ENCODE assay signal across 21 cellular contexts in the genomic region with DNA sequence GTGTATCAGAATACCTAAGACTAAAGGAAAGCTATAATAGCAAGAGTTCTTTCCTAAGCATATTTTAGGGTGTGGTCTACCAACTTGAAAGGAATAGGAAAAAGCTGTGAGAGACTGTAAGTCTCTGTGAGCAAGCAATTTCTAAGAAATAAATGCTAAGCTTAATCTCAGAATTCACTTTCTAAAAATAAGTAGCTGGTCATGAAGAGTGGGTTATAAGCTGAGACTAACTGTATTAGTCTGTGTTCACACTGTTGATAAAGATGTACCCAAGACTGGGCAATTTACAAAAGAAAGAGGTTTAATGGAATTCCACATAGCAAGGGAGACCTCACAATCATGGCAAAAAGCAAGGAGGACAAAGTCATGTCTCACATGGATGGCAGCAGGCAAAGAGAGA.
DNase-seq lines count a peak whose midpoint lies in the region; ATAC-seq and TF ChIP-seq lines count a peak whose summit lies in the region.
"Had no signal": no experiment of that assay in that cellular context is flagged by ENCODE, and none has a peak within 500 bp of the region (broad histone marks: within the 10 kb centered on the region; RNA-seq: fewer than 3 reads in every experiment).

No MANE protein-coding gene starts in this region.

- no peaks in the 10 kb centered on the region for H3K27me3 ChIP-seq in PC-9 (ENCODE audit: insufficient read depth, low read depth)
- H3K27me3 ChIP-seq: BLaER1 treated with 17β-estradiol and CSF1 and Interleukin-3, amounts not matched to agents 10 nM and 100 nM had no signal

- H3K9me2 ChIP-seq in PC-9 (ENCODE audit: insufficient read depth) = no peaks in the 10 kb centered on the region

- in situ Hi-C loops in KBM-7 (cut with MboI; ENCODE audit: low pct_unique_long_range_greater_than_20kb, low sequenced_read_pairs) = no loop called here

- no peaks in the 10 kb centered on the region for H4K20me1 ChIP-seq in PC-9 (ENCODE audit: insufficient read depth)
- H4K20me1 ChIP-seq: BLaER1 treated with 17β-estradiol and CSF1 and Interleukin-3, amounts not matched to agents 10 nM and 100 nM had no signal

- no peak overlapping the region for H3K4me3 ChIP-seq in PC-9
- H3K4me3 ChIP-seq: BLaER1 treated with 17β-estradiol and CSF1 and Interleukin-3, amounts not matched to agents 10 nM and 100 nM; GM23248 had no signal

- CTCF ChIA-PET in activated CD8-positive, alpha-beta memory T cell treated with anti-CD3 and anti-CD28 coated beads, Interleukin-2, amount 10 ng/mL, durations not matched to agents 7 days and 5 days (lab: Charles Lee) = no interaction called here
- CTCF ChIA-PET in PC-9 (lab: Charles Lee) = no interaction called here

- H3K4me1 ChIP-seq in PC-9 (replicated peaks; ENCODE audit: insufficient read depth) = no peaks in the 10 kb centered on the region
- H3K4me1 ChIP-seq: BE2C; BLaER1 treated with 17β-estradiol and CSF1 and Interleukin-3, amounts not matched to agents 10 nM and 100 nM had no signal

- TF ChIP-seq CTCF in PC-9 (conservative IDR thresholded peaks at IDR 0.05) = no peak

- POLR2A ChIA-PET in PC-9 (lab: Charles Lee; ENCODE audit: unreplicated experiment) = no interaction called here

- peaks cover 9% of the 10 kb centered on the region for H3K9me3 Mint-ChIP-seq in T-helper 2 cell treated with Interferon-gamma antibody and Interleukin-4, amounts not matched to agents 5 μg/mL and 100 μg/mL, for 36 hours
- peaks cover 5% of the 10 kb centered on the region for H3K9me3 Mint-ChIP-seq in activated CD8-positive, alpha-beta memory T cell treated with anti-CD3 and anti-CD28 coated beads, Interleukin-2, amount 10 ng/mL, durations not matched to agents 7 days and 5 days (ENCODE audit: low read depth)
- H3K9me3 Mint-ChIP-seq: CD4-positive, alpha-beta T cell; CD8-positive, alpha-beta memory T cell had no signal

- no peaks in the 10 kb centered on the region; the same call in 1 of the 2 replicates for H3K9me3 ChIP-seq in PC-9 (ENCODE audit: insufficient read depth, low read depth)
- H3K9me3 ChIP-seq: BE2C; BLaER1 treated with 17β-estradiol and CSF1 and Interleukin-3, amounts not matched to agents 10 nM and 100 nM had no signal

- no peaks in the 10 kb centered on the region for H3K36me3 ChIP-seq in PC-9 (ENCODE audit: low read depth)
- H3K36me3 ChIP-seq: BE2C; BLaER1 treated with 17β-estradiol and CSF1 and Interleukin-3, amounts not matched to agents 10 nM and 100 nM had no signal

- BruUV-seq in PC-9 (replicated peaks; lab: Mats Ljungman, UMichigan) = no TSS peak

- intact Hi-C loops in PC-9 (cut with micrococcal nuclease; ENCODE audit: unreplicated experiment) = no loop called here

- no peak for DNase-seq in T-helper 2 cell treated with Interferon-gamma antibody and Interleukin-4, amounts not matched to agents 5 μg/mL and 100 μg/mL, for 36 hours (ENCODE audit: low spot score)
- DNase-seq in T-helper 2 cell = no peak
- no peak for DNase-seq in activated CD8-positive, alpha-beta memory T cell treated with anti-CD3 and anti-CD28 coated beads, Interleukin-2, amount 10 ng/mL, durations not matched to agents 7 days and 5 days
- DNase-seq in activated CD8-positive, alpha-beta memory T cell treated with anti-CD3 and anti-CD28 coated beads, Interleukin-2, amount 50 U/mL, for 4 hours = no peak
- no peak for DNase-seq in PC-9
- DNase-seq in KBM-7 = no peak
- DNase-seq: ACHN; AML-193; BE2C; CD4-positive, alpha-beta T cell; CD8-positive, alpha-beta memory T cell; DMS 273 treated with DMSO at 0.1 percent for 48 hours; DMS79; GF-D8; GM23248; H7; HCEC 1CT had no signal

- peaks cover 5% of the 10 kb centered on the region for H3K36me3 Mint-ChIP-seq in T-helper 2 cell treated with Interferon-gamma antibody and Interleukin-4, amounts not matched to agents 5 μg/mL and 100 μg/mL, for 36 hours (ENCODE audit: low read depth)
- H3K36me3 Mint-ChIP-seq in activated CD8-positive, alpha-beta memory T cell treated with anti-CD3 and anti-CD28 coated beads, Interleukin-2, amount 10 ng/mL, durations not matched to agents 7 days and 5 days = peaks cover 30% of the 10 kb centered on the region
- H3K36me3 Mint-ChIP-seq: CD14-positive monocyte had no signal

- H3K4me3 Mint-ChIP-seq in T-helper 2 cell treated with Interferon-gamma antibody and Interleukin-4, amounts not matched to agents 5 μg/mL and 100 μg/mL, for 36 hours = peak overlapping the region; percentile 25
- no peak overlapping the region for H3K4me3 Mint-ChIP-seq in activated CD8-positive, alpha-beta memory T cell treated with anti-CD3 and anti-CD28 coated beads, Interleukin-2, amount 10 ng/mL, durations not matched to agents 7 days and 5 days
- H3K4me3 Mint-ChIP-seq: CD14-positive monocyte; CD4-positive, alpha-beta T cell; CD8-positive, alpha-beta memory T cell had no signal

- H3K27ac Mint-ChIP-seq in T-helper 2 cell treated with Interferon-gamma antibody and Interleukin-4, amounts not matched to agents 5 μg/mL and 100 μg/mL, for 36 hours = no peak overlapping the region
- H3K27ac Mint-ChIP-seq in activated CD8-positive, alpha-beta memory T cell treated with anti-CD3 and anti-CD28 coated beads, Interleukin-2, amount 10 ng/mL, durations not matched to agents 7 days and 5 days = peak overlapping the region; percentile 47
- H3K27ac Mint-ChIP-seq: CD14-positive monocyte; CD4-positive, alpha-beta T cell; CD8-positive, alpha-beta memory T cell had no signal

- no peaks in the 10 kb centered on the region for H3K79me2 ChIP-seq in PC-9 (ENCODE audit: low read depth)

- H2AFZ ChIP-seq in PC-9 = peak overlapping the region; percentile 23; the same call in 1 of the 2 replicates
- H2AFZ ChIP-seq: GM23248 had no signal

- H3F3A ChIP-seq in PC-9 (ENCODE audit: insufficient read depth, low read depth) = no peaks in the 10 kb centered on the region

- H3K27me3 Mint-ChIP-seq in T-helper 2 cell treated with Interferon-gamma antibody and Interleukin-4, amounts not matched to agents 5 μg/mL and 100 μg/mL, for 36 hours (ENCODE audit: low read depth) = peaks cover 37% of the 10 kb centered on the region
- H3K27me3 Mint-ChIP-seq in activated CD8-positive, alpha-beta memory T cell treated with anti-CD3 and anti-CD28 coated beads, Interleukin-2, amount 10 ng/mL, durations not matched to agents 7 days and 5 days = peaks cover 3% of the 10 kb centered on the region
- H3K27me3 Mint-ChIP-seq: CD8-positive, alpha-beta memory T cell had no signal

- no peak overlapping the region for H3K4me2 ChIP-seq in PC-9
- H3K4me2 ChIP-seq: BLaER1 treated with 17β-estradiol and CSF1 and Interleukin-3, amounts not matched to agents 10 nM and 100 nM had no signal

- peak; percentile 33 for ATAC-seq in activated CD8-positive, alpha-beta memory T cell treated with anti-CD3 and anti-CD28 coated beads, Interleukin-2, amount 10 ng/mL, durations not matched to agents 7 days and 5 days
- no peak for ATAC-seq in GM18517 (IDR thresholded peaks at IDR 0.05; ENCODE audit: unreplicated experiment)

- no peak overlapping the region for H3K27ac ChIP-seq in PC-9
- H3K27ac ChIP-seq: 22Rv1; BLaER1 treated with 17β-estradiol and CSF1 and Interleukin-3, amounts not matched to agents 10 nM and 100 nM; GM23248 had no signal

- peaks cover 9% of the 10 kb centered on the region for H3K4me1 Mint-ChIP-seq in T-helper 2 cell treated with Interferon-gamma antibody and Interleukin-4, amounts not matched to agents 5 μg/mL and 100 μg/mL, for 36 hours (ENCODE audit: low read depth)
- peaks cover 15% of the 10 kb centered on the region for H3K4me1 Mint-ChIP-seq in activated CD8-positive, alpha-beta memory T cell treated with anti-CD3 and anti-CD28 coated beads, Interleukin-2, amount 10 ng/mL, durations not matched to agents 7 days and 5 days
